37 cellular contexts compared by ENCODE assay signal in the genomic region with DNA sequence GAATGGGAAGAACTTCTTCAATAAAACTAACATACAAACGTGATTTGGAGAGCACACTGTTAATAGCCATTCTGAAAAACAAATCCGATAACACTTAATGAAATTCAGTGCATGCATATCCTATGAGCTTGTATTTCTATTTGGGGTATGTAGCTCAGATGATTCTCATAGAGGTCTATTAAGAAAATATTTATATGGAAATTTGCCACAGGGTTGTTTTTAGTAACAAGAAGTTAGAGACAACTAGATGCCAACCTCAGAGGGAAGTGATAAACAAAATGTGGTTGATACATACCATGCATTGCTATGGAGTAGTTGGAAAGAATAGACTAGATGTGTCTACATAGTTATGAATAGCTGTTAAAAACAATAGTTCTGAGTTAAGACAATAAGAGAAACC.
"Had no signal": no experiment of that assay in that cellular context is flagged by ENCODE, and none has a peak within 500 bp of the region (broad histone marks: within the 10 kb centered on the region; RNA-seq: fewer than 3 reads in every experiment).

No MANE protein-coding gene starts in this region.

- H3K36me3 Mint-ChIP-seq: activated CD4-positive, alpha-beta memory T cell treated with anti-CD3 and anti-CD28 coated beads for 36 hours; activated naive CD4-positive, alpha-beta T cell treated with anti-CD3 and anti-CD28 coated beads, Interleukin-2, amount 50 U/mL, for 72 hours; activated naive CD8-positive, alpha-beta T cell treated with anti-CD3 and anti-CD28 coated beads for 36 hours had no signal

- DNase-seq: activated B cell treated with CpG ODN at 0.5 μM for 24 hours; activated CD4-positive, alpha-beta memory T cell treated with anti-CD3 and anti-CD28 coated beads for 36 hours; activated CD4-positive, alpha-beta T cell treated with anti-CD3 and anti-CD28 coated beads for 4 hours; activated CD4-positive, alpha-beta T cell treated with anti-CD3 and anti-CD28 coated beads, Interleukin-2, amount 10 ng/mL, durations not matched to agents 24 days and 14 days; activated CD4-positive, alpha-beta T cell treated with anti-CD3 and anti-CD28 coated beads, Interleukin-2, amount 50 U/mL, for 1 hour; activated CD4-positive, alpha-beta T cell treated with anti-CD3 and anti-CD28 coated beads, Interleukin-2, amount 50 U/mL, for 4 hours; activated CD4-positive, CD25-positive, alpha-beta regulatory T cell treated with anti-CD3 and anti-CD28 coated beads, Interleukin-2, amount 50 U/mL, for 72 hours; activated CD8-positive, alpha-beta memory T cell treated with anti-CD3 and anti-CD28 coated beads, Interleukin-2, amount 50 U/mL, for 4 hours; activated CD8-positive, alpha-beta T cell treated with anti-CD3 and anti-CD28 coated beads for 36 hours; activated effector memory CD4-positive, alpha-beta T cell treated with anti-CD3 and anti-CD28 coated beads, Interleukin-2, amount 50 U/mL, for 16 hours; activated gamma-delta T cell treated with Interleukin-2 at 50 U/mL for 16 hours; activated naive CD4-positive, alpha-beta T cell; activated naive CD4-positive, alpha-beta T cell treated with anti-CD3 and anti-CD28 coated beads for 36 hours; activated naive CD4-positive, alpha-beta T cell treated with anti-CD3 and anti-CD28 coated beads, Interleukin-2, amount 50 U/mL, for 16 hours; activated naive CD8-positive, alpha-beta T cell treated with anti-CD3 and anti-CD28 coated beads for 36 hours; activated T-cell treated with anti-CD3 and anti-CD28 coated beads for 4 hours; activated T-cell treated with anti-CD3 and anti-CD28 coated beads, Interleukin-2, amount 50 U/mL, for 1 hour; activated T-cell treated with anti-CD3 and anti-CD28 coated beads, Interleukin-2, amount 50 U/mL, for 4 hours; activated T-cell treated with anti-CD3 and anti-CD28 coated beads, Interleukin-2, amount 50 U/mL, for 72 hours; adrenal gland; amniotic stem cell; body of pancreas; brain microvascular endothelial cell; caudate nucleus; cerebellar nuclear complex; T-helper 1 cell; T-helper 2 cell; T-helper 9 cell had no signal

- H3K27ac Mint-ChIP-seq: activated B cell treated with CpG ODN at 0.5 μM for 24 hours; activated CD4-positive, alpha-beta memory T cell treated with anti-CD3 and anti-CD28 coated beads for 36 hours; activated CD4-positive, alpha-beta T cell treated with anti-CD3 and anti-CD28 coated beads, Interleukin-2, amount 10 ng/mL, durations not matched to agents 24 days and 14 days; activated CD8-positive, alpha-beta T cell treated with anti-CD3 and anti-CD28 coated beads for 36 hours; activated naive CD4-positive, alpha-beta T cell treated with anti-CD3 and anti-CD28 coated beads for 36 hours; activated naive CD4-positive, alpha-beta T cell treated with anti-CD3 and anti-CD28 coated beads, Interleukin-2, amount 50 U/mL, for 72 hours; activated naive CD8-positive, alpha-beta T cell treated with anti-CD3 and anti-CD28 coated beads for 36 hours; activated T-cell treated with anti-CD3 and anti-CD28 coated beads, Interleukin-2, amount 50 U/mL, for 72 hours; activated T-helper 1 cell treated with anti-CD3 and anti-CD28 coated beads, Interleukin-12 subunit alpha, Interleukin-12 subunit beta, Interleukin-2, Interleukin-4 antibody, amounts not matched to agents 30 ng/mL and 10 ng/mL and 1 ng/mL, durations not matched to agents 14 hours and 24 hours and 36 hours; activated T-helper 17 cell treated with anti-CD3 and anti-CD28 coated beads, Interleukin-2, amount 50 U/mL, for 72 hours; T-helper 1 cell treated with Interleukin-12 subunit alpha and Interleukin-12 subunit beta and Interleukin-4 antibody, amounts not matched to agents 30 μg/mL and 1 μg/mL, for 36 hours; T-helper 2 cell treated with Interferon-gamma antibody and Interleukin-4, amounts not matched to agents 5 μg/mL and 100 μg/mL, for 36 hours had no signal

- H3K36me3 ChIP-seq: adrenal gland, ascending aorta, brain microvascular endothelial cell, breast epithelium had no signal

- H3K9me3 Mint-ChIP-seq: activated B cell treated with CpG ODN at 0.5 μM for 24 hours; activated CD4-positive, alpha-beta memory T cell treated with anti-CD3 and anti-CD28 coated beads for 36 hours; activated CD4-positive, alpha-beta T cell treated with anti-CD3 and anti-CD28 coated beads, Interleukin-2, amount 10 ng/mL, durations not matched to agents 24 days and 14 days; activated naive CD4-positive, alpha-beta T cell treated with anti-CD3 and anti-CD28 coated beads for 36 hours; activated T-cell treated with anti-CD3 and anti-CD28 coated beads, Interleukin-2, amount 50 U/mL, for 4 hours; activated T-helper 17 cell treated with anti-CD3 and anti-CD28 coated beads, Interleukin-2, amount 50 U/mL, for 72 hours; central memory CD8-positive, alpha-beta T cell; T-helper 1 cell treated with Interleukin-12 subunit alpha and Interleukin-12 subunit beta and Interleukin-4 antibody, amounts not matched to agents 30 μg/mL and 1 μg/mL, for 36 hours; T-helper 2 cell treated with Interferon-gamma antibody and Interleukin-4, amounts not matched to agents 5 μg/mL and 100 μg/mL, for 36 hours had no signal

- ATAC-seq: activated CD8-positive, alpha-beta T cell treated with anti-CD3 and anti-CD28 coated beads for 36 hours; activated naive CD4-positive, alpha-beta T cell treated with anti-CD3 and anti-CD28 coated beads, Interleukin-2, amount 50 U/mL, for 72 hours; activated T-cell treated with anti-CD3 and anti-CD28 coated beads, Interleukin-2, amount 50 U/mL, for 4 hours; activated T-cell treated with anti-CD3 and anti-CD28 coated beads, Interleukin-2, amount 50 U/mL, for 72 hours; activated T-helper 17 cell treated with anti-CD3 and anti-CD28 coated beads, Interleukin-2, amount 50 U/mL, for 72 hours; body of pancreas had no signal

- H3K4me3 ChIP-seq: adrenal gland, ascending aorta, body of pancreas, breast epithelium had no signal

- H3K27me3 Mint-ChIP-seq: activated B cell treated with CpG ODN at 0.5 μM for 24 hours; activated CD4-positive, alpha-beta memory T cell treated with anti-CD3 and anti-CD28 coated beads for 36 hours; activated CD4-positive, alpha-beta T cell treated with anti-CD3 and anti-CD28 coated beads, Interleukin-2, amount 10 ng/mL, durations not matched to agents 24 days and 14 days; activated CD8-positive, alpha-beta T cell treated with anti-CD3 and anti-CD28 coated beads for 36 hours; activated naive CD8-positive, alpha-beta T cell treated with anti-CD3 and anti-CD28 coated beads for 36 hours; activated T-helper 17 cell treated with anti-CD3 and anti-CD28 coated beads, Interleukin-2, amount 50 U/mL, for 72 hours; central memory CD8-positive, alpha-beta T cell had no signal

- H3K9me3 ChIP-seq: adrenal gland, ascending aorta, body of pancreas, breast epithelium had no signal

- H3K27me3 ChIP-seq: adrenal gland, ascending aorta, body of pancreas, brain microvascular endothelial cell, breast epithelium had no signal

- H3K4me3 Mint-ChIP-seq: activated B cell treated with CpG ODN at 0.5 μM for 24 hours; activated CD4-positive, alpha-beta memory T cell treated with anti-CD3 and anti-CD28 coated beads for 36 hours; activated CD4-positive, alpha-beta T cell treated with anti-CD3 and anti-CD28 coated beads, Interleukin-2, amount 10 ng/mL, durations not matched to agents 24 days and 14 days; activated CD8-positive, alpha-beta T cell treated with anti-CD3 and anti-CD28 coated beads for 36 hours; activated naive CD4-positive, alpha-beta T cell treated with anti-CD3 and anti-CD28 coated beads for 36 hours; activated naive CD8-positive, alpha-beta T cell treated with anti-CD3 and anti-CD28 coated beads for 36 hours; activated T-cell treated with anti-CD3 and anti-CD28 coated beads, Interleukin-2, amount 50 U/mL, for 4 hours; activated T-cell treated with anti-CD3 and anti-CD28 coated beads, Interleukin-2, amount 50 U/mL, for 72 hours; activated T-helper 1 cell treated with anti-CD3 and anti-CD28 coated beads, Interleukin-12 subunit alpha, Interleukin-12 subunit beta, Interleukin-2, Interleukin-4 antibody, amounts not matched to agents 30 ng/mL and 10 ng/mL and 1 ng/mL, durations not matched to agents 14 hours and 24 hours and 36 hours; activated T-helper 17 cell treated with anti-CD3 and anti-CD28 coated beads, Interleukin-2, amount 50 U/mL, for 72 hours; central memory CD8-positive, alpha-beta T cell; T-helper 1 cell treated with Interleukin-12 subunit alpha and Interleukin-12 subunit beta and Interleukin-4 antibody, amounts not matched to agents 30 μg/mL and 1 μg/mL, for 36 hours; T-helper 2 cell treated with Interferon-gamma antibody and Interleukin-4, amounts not matched to agents 5 μg/mL and 100 μg/mL, for 36 hours had no signal

- H3K4me1 Mint-ChIP-seq: activated B cell treated with CpG ODN at 0.5 μM for 24 hours; activated CD4-positive, alpha-beta T cell treated with anti-CD3 and anti-CD28 coated beads, Interleukin-2, amount 10 ng/mL, durations not matched to agents 24 days and 14 days; activated naive CD8-positive, alpha-beta T cell treated with anti-CD3 and anti-CD28 coated beads for 36 hours; activated T-helper 17 cell treated with anti-CD3 and anti-CD28 coated beads, Interleukin-2, amount 50 U/mL, for 72 hours; central memory CD8-positive, alpha-beta T cell had no signal

- H3K27ac ChIP-seq: adrenal gland, ascending aorta, body of pancreas, brain microvascular endothelial cell, breast epithelium, VCaP had no signal

- H3K4me1 ChIP-seq: adrenal gland, ascending aorta, body of pancreas, breast epithelium had no signal
